Comparison of ENCODE assay signal across 15 cellular contexts in the genomic region with DNA sequence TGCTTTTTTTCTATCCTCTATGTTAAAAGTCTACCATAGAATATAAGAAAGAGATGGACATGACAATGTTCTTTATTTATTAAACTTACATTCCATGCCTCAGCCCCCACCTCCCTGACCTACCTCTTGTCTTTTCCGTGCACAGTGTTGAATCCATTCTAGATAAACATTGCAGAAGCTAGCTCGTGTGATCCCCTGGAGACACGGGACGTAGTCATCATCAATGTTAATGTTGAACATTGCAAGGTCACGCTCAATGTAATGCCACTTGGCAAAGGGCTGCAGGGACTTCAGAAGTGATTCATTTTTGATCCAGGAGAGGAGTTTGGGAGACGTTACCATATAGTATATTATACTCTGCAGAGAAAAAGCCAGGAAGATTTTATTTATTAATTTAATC.
DNase-seq lines count a peak whose midpoint lies in the region; ATAC-seq and TF ChIP-seq lines count a peak whose summit lies in the region.
"Had no signal": no experiment of that assay in that cellular context is flagged by ENCODE, and none has a peak within 500 bp of the region (broad histone marks: within the 10 kb centered on the region; RNA-seq: fewer than 3 reads in every experiment).

No MANE protein-coding gene starts in this region.

- 0% methylated on average over 1 of the region's 6 CpGs; no CpG with 5 or more reads in 1 of the 2 experiments for WGBS in IMR-90 (ENCODE audit: extremely low coverage in 2 of 2, insufficient read length in 1 of 2), 2 experiments

- H4K20me1 ChIP-seq in IMR-90 (ENCODE audit: insufficient read depth, low read length), result no peaks in the 10 kb centered on the region
- H4K20me1 ChIP-seq: BLaER1 had no signal

- no peak overlapping the region for H4K5ac ChIP-seq in IMR-90 (ENCODE audit: low read depth, low read length)

- H3K27me3 Mint-ChIP-seq in T-helper 17 cell, result no peaks in the 10 kb centered on the region
- H3K27me3 Mint-ChIP-seq: CD8-positive, alpha-beta memory T cell had no signal

- CTCF ChIA-PET in IMR-90 (lab: Yijun Ruan, JAX), result no interaction called here

- dilution Hi-C loops in IMR-90 (cut with HindIII; ENCODE audit: low sequenced_read_pairs, unreplicated experiment), result no loop called here

- H3K4me3 Mint-ChIP-seq in T-helper 17 cell, result no peak overlapping the region
- H3K4me3 Mint-ChIP-seq: CD8-positive, alpha-beta memory T cell; H9 had no signal

- no peak for TF ChIP-seq RAD21 in IMR-90 (IDR thresholded peaks at IDR 0.05; ENCODE audit: low read length)

- no peak overlapping the region for H3K23ac ChIP-seq in IMR-90 (ENCODE audit: low read depth, low read length)

- H3K27me3 ChIP-seq in IMR-90 (ENCODE audit: control insufficient read depth, insufficient read depth, low read length), result no peaks in the 10 kb centered on the region
- H3K27me3 ChIP-seq: BLaER1 had no signal

- peaks cover 19% of the 10 kb centered on the region for H3K4me1 Mint-ChIP-seq in T-helper 17 cell

- no peak for TF ChIP-seq CTCF in IMR-90 (conservative IDR thresholded peaks at IDR 0.05; ENCODE audit: low read depth, low read length)
- no peak for TF ChIP-seq CTCF in omental fat pad (IDR thresholded peaks at IDR 0.05)

- no peak overlapping the region for H3K4me2 ChIP-seq in IMR-90 (ENCODE audit: low read depth, low read length)
- H3K4me2 ChIP-seq: A549, BLaER1 had no signal

- no peaks in the 10 kb centered on the region for H3K79me1 ChIP-seq in IMR-90 (ENCODE audit: low read depth in 1 of 2, low read length in 2 of 2)

- H3K56ac ChIP-seq in IMR-90 (ENCODE audit: extremely low read depth, insufficient read depth, low read length), result no peak overlapping the region

- POLR2A ChIA-PET in IMR-90 (lab: Charles Lee; ENCODE audit: unreplicated experiment), result no interaction called here

- no peak overlapping the region for H3K4me3 ChIP-seq in IMR-90 (ENCODE audit: insufficient read depth, low read depth, low read length)
- H3K4me3 ChIP-seq: A549, BLaER1 had no signal

- no peak overlapping the region for H4K91ac ChIP-seq in IMR-90 (ENCODE audit: insufficient read depth, low read depth, low read length)

- no TSS peak for BruUV-seq in IMR-90 (replicated peaks; lab: Mats Ljungman, UMichigan)

- no peak overlapping the region for H2BK5ac ChIP-seq in IMR-90 (ENCODE audit: low read depth, low read length, poor library complexity, severe bottlenecking)

- H2BK15ac ChIP-seq in IMR-90 (ENCODE audit: low read depth, low read length), result no peak overlapping the region

- no peak overlapping the region for H2BK20ac ChIP-seq in IMR-90 (ENCODE audit: low read depth, low read length)

- no peak overlapping the region for H3K9ac ChIP-seq in IMR-90 (ENCODE audit: low read depth, low read length)
- H3K9ac ChIP-seq: BLaER1 had no signal

- H3K27ac Mint-ChIP-seq in T-helper 17 cell, result peak overlapping the region; percentile 37
- H3K27ac Mint-ChIP-seq: H9 had no signal

- peaks cover 12% of the 10 kb centered on the region; the same call in 1 of the 2 replicates for H3K9me1 ChIP-seq in IMR-90 (ENCODE audit: insufficient read depth, low read length)

- no peak overlapping the region for H3K18ac ChIP-seq in IMR-90 (ENCODE audit: low read depth, low read length)

- no peak overlapping the region for H3K14ac ChIP-seq in IMR-90 (replicated peaks; ENCODE audit: low read depth, low read length)

- peaks cover 14% of the 10 kb centered on the region for H3K36me3 Mint-ChIP-seq in T-helper 17 cell (ENCODE audit: low read depth)

- no peak overlapping the region for H3K4ac ChIP-seq in IMR-90 (ENCODE audit: low read depth, low read length)

- peak; percentile 79 for DNase-seq in IMR-90
- no peak for DNase-seq in T-helper 17 cell
- peak; percentile 14 for DNase-seq in islet precursor cell
- no peak for DNase-seq in omental fat pad (ENCODE audit: low spot score)
- DNase-seq in GM19238 (ENCODE audit: insufficient read length, low spot score), result no peak
- no peak for DNase-seq in AG08396 (ENCODE audit: low spot score)
- no peak for DNase-seq in cardiac septum (ENCODE audit: low spot score)
- DNase-seq: AML-193; CD8-positive, alpha-beta memory T cell; DMS53; EL; GOT3; H9 had no signal

- H3K27ac ChIP-seq in IMR-90 (ENCODE audit: insufficient read depth, low read length), result peak overlapping the region; percentile 2; the same call in 1 of the 2 replicates
- H3K27ac ChIP-seq: A549, BLaER1 had no signal

- intact Hi-C loops in IMR-90 (cut with micrococcal nuclease) (loop anchor here (5.0 kb wide), 1 partner anchor 96 kb away; no protein-coding TSS in a partner anchor), cardiac septum (cut with DNase I) (no loop called here)

- H3K9me3 ChIP-seq in IMR-90 (ENCODE audit: control insufficient read depth, insufficient read depth, low read length) (no peaks in the 10 kb centered on the region), T-helper 17 cell (ENCODE audit: control insufficient read depth, low read length, poor library complexity, severe bottlenecking) (no peaks in the 10 kb centered on the region)
- H3K9me3 ChIP-seq: A549, BLaER1 had no signal

- in situ Hi-C loops in IMR-90 (cut with MboI; ENCODE audit: low sequenced_read_pairs), result no loop called here

- ATAC-seq in IMR-90 (ENCODE audit: low read depth), result peak; percentile 61
- ATAC-seq in T-helper 17 cell, result no peak
- ATAC-seq in omental fat pad (ENCODE audit: low FRiP score), result no peak
- ATAC-seq: A549 had no signal

- peaks cover 8% of the 10 kb centered on the region; the same call in 1 of the 2 replicates for H3K36me3 ChIP-seq in IMR-90 (ENCODE audit: control insufficient read depth, insufficient read depth, low read length)

- no peak overlapping the region for H2AFZ ChIP-seq in IMR-90 (replicated peaks; ENCODE audit: low read length, poor library complexity)

- no peak overlapping the region for H2AK9ac ChIP-seq in IMR-90 (replicated peaks; ENCODE audit: low read depth, low read length, poor library complexity)

- H3K4me1 ChIP-seq in IMR-90 (ENCODE audit: control insufficient read depth, insufficient read depth, low read length), result peaks cover 16% of the 10 kb centered on the region
- H3K4me1 ChIP-seq: A549 had no signal

- no peak overlapping the region for H4K8ac ChIP-seq in IMR-90 (ENCODE audit: low read depth in 2 of 2, low read length in 2 of 2)

- H2BK120ac ChIP-seq in IMR-90 (ENCODE audit: low read depth, low read length), result no peak overlapping the region

- TF ChIP-seq POLR2A in IMR-90 (IDR thresholded peaks at IDR 0.05; ENCODE audit: low read depth, low read length), result no peak

- H2AK5ac ChIP-seq in IMR-90 (ENCODE audit: low read depth, low read length), result no peak overlapping the region

TF ChIP-seq in IMR-90, 13 proteins besides CTCF, POLR2A, EP300 and RAD21:
- TF ChIP-seq, protein P1, sequence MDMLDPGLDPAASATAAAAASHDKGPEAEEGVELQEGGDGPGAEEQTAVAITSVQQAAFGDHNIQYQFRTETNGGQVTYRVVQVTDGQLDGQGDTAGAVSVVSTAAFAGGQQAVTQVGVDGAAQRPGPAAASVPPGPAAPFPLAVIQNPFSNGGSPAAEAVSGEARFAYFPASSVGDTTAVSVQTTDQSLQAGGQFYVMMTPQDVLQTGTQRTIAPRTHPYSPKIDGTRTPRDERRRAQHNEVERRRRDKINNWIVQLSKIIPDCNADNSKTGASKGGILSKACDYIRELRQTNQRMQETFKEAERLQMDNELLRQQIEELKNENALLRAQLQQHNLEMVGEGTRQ (IDR thresholded peaks at IDR 0.05; ENCODE audit: low read depth, low read length), result no peak
- TF ChIP-seq BHLHE40 (IDR thresholded peaks at IDR 0.05; ENCODE audit: low read depth, low read length) (peak; percentile 92), ELK1 (IDR thresholded peaks at IDR 0.05; ENCODE audit: borderline replicate concordance, low read depth, low read length) (no peak), FOS (IDR thresholded peaks at IDR 0.05; ENCODE audit: low read depth, low read length) (no peak), NFE2L2 (IDR thresholded peaks at IDR 0.05; ENCODE audit: low read depth, low read length) (peak; percentile 10; the same call in 1 of the 2 replicates), SMC3 (IDR thresholded peaks at IDR 0.05; ENCODE audit: low read depth, low read length) (no peak), CEBPB (IDR thresholded peaks at IDR 0.05; ENCODE audit: low read depth, low read length) (peak; percentile 51; the same call in 1 of the 2 replicates), MAZ (IDR thresholded peaks at IDR 0.05; ENCODE audit: borderline replicate concordance, low read depth, low read length) (peak; percentile 53; the same call in 1 of the 2 replicates), RFX5 (IDR thresholded peaks at IDR 0.05; ENCODE audit: low read depth, low read length) (no peak), MXI1 (IDR thresholded peaks at IDR 0.05; ENCODE audit: borderline replicate concordance, low read depth, low read length) (no peak), RCOR1 (IDR thresholded peaks at IDR 0.05; ENCODE audit: insufficient replicate concordance, low read length) (no peak), MAFK (IDR thresholded peaks at IDR 0.05; ENCODE audit: low read depth, low read length) (no peak), CHD1 (IDR thresholded peaks at IDR 0.05; ENCODE audit: low read depth, low read length) (no peak)

Comparison
In these comparisons a context has a peak if more than half of its experiments do, and no peak if none do; other contexts are left out.
1. DNase-seq: peak in IMR-90 (single experiment) and islet precursor cell (single experiment); none in T-helper 17 cell (0 of 3), omental fat pad (single experiment), GM19238 (single experiment), AG08396 (single experiment) and cardiac septum (single experiment).